ENCODE assay signal across 8 cellular contexts in the genomic region with DNA sequence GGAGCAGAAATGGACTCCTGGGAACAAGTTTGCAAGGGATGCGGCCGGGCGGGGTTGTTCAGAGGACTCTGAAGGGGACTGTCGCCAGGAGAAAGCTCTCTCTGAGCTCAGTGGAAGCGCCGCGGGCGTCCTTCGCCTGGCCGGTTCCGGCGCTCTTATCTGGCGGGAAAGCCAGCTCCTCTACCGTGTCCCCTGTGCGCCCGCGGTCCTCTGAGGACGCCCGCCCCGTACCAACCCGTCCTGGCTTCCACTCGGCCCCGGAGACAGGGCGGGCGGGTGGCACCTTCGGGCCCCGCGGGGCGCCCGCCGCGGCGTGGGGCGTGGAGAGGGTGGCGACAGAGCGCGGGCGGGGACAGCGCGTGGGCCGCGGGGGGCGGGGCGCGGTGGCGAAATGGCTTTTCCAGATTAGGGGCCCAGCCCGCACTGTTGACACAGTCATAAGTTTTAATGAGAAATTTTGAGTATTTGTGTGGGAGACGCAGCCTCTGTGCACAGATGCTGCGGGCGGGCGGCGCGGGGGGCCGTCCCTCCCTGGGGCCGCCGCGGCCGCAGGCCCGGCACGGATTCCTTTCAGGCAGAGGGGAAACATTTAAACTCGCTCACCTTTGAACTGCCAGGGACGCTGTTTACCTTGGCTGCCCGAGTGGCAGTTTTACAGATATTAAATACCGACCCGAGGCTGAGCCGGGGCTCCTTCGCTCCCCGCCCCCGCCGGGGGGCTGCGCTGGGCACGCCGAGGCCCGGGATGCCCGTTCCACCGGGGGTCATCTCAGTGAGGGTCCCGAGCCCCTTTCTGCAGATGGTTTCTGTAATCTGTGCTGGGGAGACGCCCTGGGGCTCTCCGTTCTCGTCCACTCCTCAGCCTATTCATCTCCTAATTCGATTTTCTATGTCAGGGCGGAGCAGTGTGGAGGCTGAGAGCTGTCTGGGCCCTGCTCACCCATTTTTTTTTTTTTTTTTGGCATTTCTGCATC.
A peak's percentile ranks its signal among the peaks of the same experiment; 100 is the strongest.
DNase-seq lines count a peak whose midpoint lies in the region; ATAC-seq and TF ChIP-seq lines count a peak whose summit lies in the region.

No MANE protein-coding gene starts in this region.

- intact Hi-C loops in adrenal gland (cut with DNase I) = no loop called here

- ATAC-seq in GM18517 (IDR thresholded peaks at IDR 0.05; ENCODE audit: unreplicated experiment) (no peak), HG02970 (IDR thresholded peaks at IDR 0.05; ENCODE audit: low FRiP score, unreplicated experiment) (no peak)

- peak overlapping the region in 2 of 5 donors; percentile 35 to 50 for H3K27ac ChIP-seq in adrenal gland

- 4 to 22% (median 5%) methylated on average over 6 to 82 of the region's 82 CpGs for WGBS in adrenal gland, 4 donors

- peaks cover 10% of the 10 kb centered on the region for H3K27me3 ChIP-seq in adrenal gland
- peaks cover 46% of the 10 kb centered on the region for H3K27me3 ChIP-seq in kidney epithelial cell (ENCODE audit: control insufficient read depth, insufficient read depth, low read length)

- peaks cover 5 to 15% of the 10 kb centered on the region in 2 donors for H3K4me1 ChIP-seq in adrenal gland (replicated peaks in 1 of 2)

- no peaks in the 10 kb centered on the region for H3K9me3 ChIP-seq in adrenal gland (replicated peaks in 1 of 3)

- H3K36me3 ChIP-seq in adrenal gland (replicated peaks in 1 of 2) (no peaks in the 10 kb centered on the region), kidney epithelial cell (ENCODE audit: control insufficient read depth, insufficient read depth, low read length) (no peaks in the 10 kb centered on the region)

- TF ChIP-seq POLR2A in adrenal gland (IDR thresholded peaks at IDR 0.05) = no peak

- TF ChIP-seq CTCF in adrenal gland (IDR thresholded peaks at IDR 0.05) (no peak), kidney epithelial cell (IDR thresholded peaks at IDR 0.05; ENCODE audit: insufficient read depth, low read length, poor library complexity, severe bottlenecking) (no peak)

- H3K4me3 ChIP-seq in adrenal gland (peak overlapping the region in 2 of 4 donors; percentile 15 to 64), kidney epithelial cell (ENCODE audit: low read depth, low read length) (peak overlapping the region; percentile 20)

- DNase-seq in DMS53 treated with DMSO at 0.1 percent for 48 hours (lab: John Stamatoyannopoulos, UW; ENCODE audit: unreplicated experiment) = peak; percentile 20
- peak; percentile 24 for DNase-seq in MV-4-11 (lab: John Stamatoyannopoulos, UW)
- DNase-seq in adrenal gland = peak in 6 of 7 donors; percentile 29 to 62 (median 38)
- no peak for DNase-seq in kidney epithelial cell (ENCODE audit: low read depth)
- DNase-seq in stimulated activated CD4-positive, alpha-beta T cell treated with anti-CD3 and anti-CD28 coated beads, Interleukin-4, amount 100 ng/mL, for 24 hours = peak; percentile 20
- DNase-seq in EL = no peak

Comparison
In these comparisons a context has a peak if more than half of its experiments do, and no peak if none do; other contexts are left out.
1. DNase-seq: peak in DMS53 treated with DMSO at 0.1 percent for 48 hours (single experiment), MV-4-11 (single experiment), adrenal gland (6 of 7) and stimulated activated CD4-positive, alpha-beta T cell treated with anti-CD3 and anti-CD28 coated beads, Interleukin-4, amount 100 ng/mL, for 24 hours (single experiment); none in kidney epithelial cell (single experiment) and EL (single experiment).